Comparison of ENCODE assay signal across 12 cellular contexts in the genomic region with DNA sequence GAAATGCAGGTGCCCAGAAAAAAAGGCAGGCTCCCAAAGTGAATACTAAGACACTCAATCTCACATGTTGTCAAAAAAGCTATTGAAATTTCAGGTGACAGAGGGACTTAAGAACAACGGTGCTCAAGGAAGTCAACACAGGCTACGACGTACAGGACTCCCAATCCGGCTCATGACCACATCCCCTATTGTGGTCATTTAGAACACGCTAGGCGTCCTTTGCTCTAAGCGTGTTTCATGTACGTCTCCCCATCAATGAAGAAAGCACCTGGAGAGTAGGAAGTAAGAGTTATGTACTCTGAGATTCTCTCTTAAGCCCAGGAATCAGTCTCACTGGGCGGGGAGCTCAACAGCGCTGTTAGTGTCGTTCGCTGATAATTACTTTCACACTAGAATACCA.
DNase-seq lines count a peak whose midpoint lies in the region; ATAC-seq and TF ChIP-seq lines count a peak whose summit lies in the region.
"Had no signal": no experiment of that assay in that cellular context is flagged by ENCODE, and none has a peak within 500 bp of the region (broad histone marks: within the 10 kb centered on the region; RNA-seq: fewer than 3 reads in every experiment).

No MANE protein-coding gene starts in this region.

- no peak overlapping the region for H3K4me3 ChIP-seq in CD8-positive, alpha-beta memory T cell (ENCODE audit: low read length)
- H3K4me3 ChIP-seq in mesendoderm (ENCODE audit: low read length) = no peak overlapping the region
- H3K4me3 ChIP-seq: GM12878, smooth muscle cell, transverse colon had no signal

- no CpG with 5 or more reads among the region's 12 CpGs for WGBS in H9 (ENCODE audit: extremely low coverage, insufficient read length, low lambda C conversion rate)
- WGBS in mesendoderm (ENCODE audit: extremely low coverage, insufficient coverage, low lambda C conversion rate) = no CpG with 5 or more reads among the region's 12 CpGs

- H3K4ac ChIP-seq in H9 (ENCODE audit: low read depth, low read length) (no peak overlapping the region), mesendoderm (ENCODE audit: low read depth, low read length) (no peak overlapping the region)

- no peak overlapping the region for H3K4me2 ChIP-seq in H9 (ENCODE audit: insufficient read depth, insufficient read length, low read length)
- H3K4me2 ChIP-seq in mesendoderm (ENCODE audit: low read length) = no peak overlapping the region
- H3K4me2 ChIP-seq: smooth muscle cell had no signal

- H3K14ac ChIP-seq in H9 (ENCODE audit: insufficient read depth, low read length) = no peak overlapping the region

- peak; percentile 85 for ATAC-seq in T-helper 17 cell
- ATAC-seq: GM12878 had no signal

- H4K8ac ChIP-seq in H9 (replicated peaks; ENCODE audit: insufficient read length, low read depth, low read length) = no peak overlapping the region
- H4K8ac ChIP-seq in mesendoderm (ENCODE audit: low read depth, low read length) = no peak overlapping the region

- no peak overlapping the region for H2BK12ac ChIP-seq in H9 (ENCODE audit: insufficient read length, low read depth, low read length)

- H3K9me3 ChIP-seq in CD8-positive, alpha-beta memory T cell (ENCODE audit: low read length) = no peaks in the 10 kb centered on the region
- H3K9me3 ChIP-seq in H9 (ENCODE audit: control insufficient read depth, low read depth, low read length) (no peaks in the 10 kb centered on the region), T-helper 17 cell (ENCODE audit: control insufficient read depth, low read length, poor library complexity, severe bottlenecking) (no peaks in the 10 kb centered on the region)
- H3K9me3 ChIP-seq: transverse colon had no signal

- H3K27me3 ChIP-seq in CD8-positive, alpha-beta memory T cell (ENCODE audit: insufficient read depth, low read length, poor library complexity, severe bottlenecking) = no peaks in the 10 kb centered on the region
- no peaks in the 10 kb centered on the region for H3K27me3 ChIP-seq in H9 (ENCODE audit: insufficient read depth, low read length)
- H3K27me3 ChIP-seq in mesendoderm (ENCODE audit: insufficient read depth, low read length, poor library complexity) = no peaks in the 10 kb centered on the region
- H3K27me3 ChIP-seq: transverse colon had no signal

- H3K79me2 ChIP-seq in H9 (ENCODE audit: insufficient read depth, low read length) (peaks cover 7% of the 10 kb centered on the region; the same call in 1 of the 2 replicates), mesendoderm (ENCODE audit: control insufficient read depth, insufficient read depth, low read length) (peaks cover 55% of the 10 kb centered on the region)

- no peaks in the 10 kb centered on the region for H3K9me3 Mint-ChIP-seq in CD8-positive, alpha-beta memory T cell
- H3K9me3 Mint-ChIP-seq in H9 = peaks cover 0 to 3% of the 10 kb centered on the region in 2 experiments; a peak in 1 of 5 replicates

- H2BK120ac ChIP-seq in H9 (ENCODE audit: low read depth, low read length, poor library complexity, severe bottlenecking) = no peak overlapping the region
- no peak overlapping the region for H2BK120ac ChIP-seq in mesendoderm (ENCODE audit: low read depth, low read length)

- H4K20me1 ChIP-seq in H9 (ENCODE audit: control insufficient read depth, insufficient read depth, insufficient read length) = no peaks in the 10 kb centered on the region

- H3K56ac ChIP-seq in H9 (ENCODE audit: insufficient read length, low read depth, low read length) = no peak overlapping the region
- H3K56ac ChIP-seq in mesendoderm (ENCODE audit: low read length) = no peak overlapping the region

- H4K91ac ChIP-seq in H9 (ENCODE audit: insufficient read length, low read depth, low read length) = no peak overlapping the region

- H3K4me1 Mint-ChIP-seq in CD8-positive, alpha-beta memory T cell = peaks cover 7 to 10% (median 9%) of the 10 kb centered on the region in 3 donors
- H3K4me1 Mint-ChIP-seq in H9 (peaks cover 37 to 38% of the 10 kb centered on the region in 2 experiments), T-helper 17 cell (peaks cover 10% of the 10 kb centered on the region)

- no peak overlapping the region for H2BK5ac ChIP-seq in H9 (ENCODE audit: insufficient read length, low read length)
- no peak overlapping the region for H2BK5ac ChIP-seq in mesendoderm (ENCODE audit: low read length)

- peak overlapping the region; percentile 85; the same call in 1 of the 2 replicates for H2BK15ac ChIP-seq in H9 (ENCODE audit: low read depth, low read length)
- H2BK15ac ChIP-seq in mesendoderm (replicated peaks; ENCODE audit: low read depth) = no peak overlapping the region

- no peaks in the 10 kb centered on the region for H3K23me2 ChIP-seq in H9 (ENCODE audit: insufficient read length, low read depth, low read length, poor library complexity, severe bottlenecking)

- no peaks in the 10 kb centered on the region for H3K36me3 Mint-ChIP-seq in CD8-positive, alpha-beta memory T cell
- H3K36me3 Mint-ChIP-seq in H9 (ENCODE audit: insufficient read depth in 1 of 3, low read depth in 3 of 3) (peaks cover 2 to 15% (median 6%) of the 10 kb centered on the region in 3 experiments; a peak in 5 of 7 replicates), T-helper 17 cell (ENCODE audit: low read depth) (peaks cover 5% of the 10 kb centered on the region)

- H2AK5ac ChIP-seq in H9 (ENCODE audit: insufficient read length, low read length) (no peak overlapping the region), mesendoderm (ENCODE audit: low read length) (no peak overlapping the region)

- H3K23ac ChIP-seq in H9 (ENCODE audit: insufficient read length, low read depth, low read length) (peak overlapping the region; percentile 92), mesendoderm (ENCODE audit: low read length) (no peak overlapping the region)

- no peak overlapping the region for H2AFZ ChIP-seq in H9 (ENCODE audit: low read length)

- DNase-seq in CD8-positive, alpha-beta memory T cell = peak in 3 of 5 donors; percentile 29 to 75 (median 56)
- DNase-seq in H9 (no peak), T-helper 17 cell (no peak), mesendoderm (peak; percentile 35), T1000 (lab: John Stamatoyannopoulos, UW) (no peak), DMS153 (lab: John Stamatoyannopoulos, UW) (no peak), GM19238 (ENCODE audit: insufficient read length, low spot score) (no peak), caudate nucleus (lab: John Stamatoyannopoulos, UW) (no peak)
- DNase-seq: occipital lobe, transverse colon had no signal

- H3K18ac ChIP-seq in H9 (ENCODE audit: insufficient read length, low read depth, low read length) (no peak overlapping the region), mesendoderm (ENCODE audit: low read length) (no peak overlapping the region)

- H4K5ac ChIP-seq in H9 (ENCODE audit: insufficient read length, low read depth, low read length) (no peak overlapping the region), mesendoderm (ENCODE audit: low read length) (no peak overlapping the region)

- no peaks in the 10 kb centered on the region for H3K36me3 ChIP-seq in CD8-positive, alpha-beta memory T cell (ENCODE audit: insufficient read depth, low read length)
- no peaks in the 10 kb centered on the region for H3K36me3 ChIP-seq in mesendoderm (ENCODE audit: control insufficient read depth, insufficient read depth, low read length)
- H3K36me3 ChIP-seq: transverse colon had no signal

- CTCF ChIA-PET in CD8-positive, alpha-beta memory T cell (lab: Charles Lee) = interaction anchor here (1.3 to 1.5 kb wide), 2 partner anchors 105 to 120 kb away, joined by 4 to 6 read pairs; a partner anchor contains a TSS

- H3K27ac Mint-ChIP-seq in CD8-positive, alpha-beta memory T cell = no peak overlapping the region
- peak overlapping the region in 1 of 3 experiments; percentile 66; a peak in 2 of 7 replicates for H3K27ac Mint-ChIP-seq in H9
- H3K27ac Mint-ChIP-seq in T-helper 17 cell = no peak overlapping the region

- H3K9ac ChIP-seq in H9 (ENCODE audit: extremely low read depth, insufficient read length, low read length) = no peak overlapping the region
- H3K9ac ChIP-seq in mesendoderm (ENCODE audit: low read length) = no peak overlapping the region

- no peak overlapping the region for H3T11ph ChIP-seq in H9 (ENCODE audit: low read length)

- TF ChIP-seq CTCF in H9 (conservative IDR thresholded peaks at IDR 0.05) = no peak

- POLR2A ChIA-PET in CD8-positive, alpha-beta memory T cell (lab: Charles Lee) = interaction anchor here (0.6 to 0.7 kb wide), 2 partner anchors 24 to 947 kb away, joined by 4 to 10 read pairs; no protein-coding TSS in a partner anchor

- no peak overlapping the region for H2BK20ac ChIP-seq in H9 (ENCODE audit: low read depth, low read length, poor library complexity, severe bottlenecking)

- H3K4me1 ChIP-seq in CD8-positive, alpha-beta memory T cell (ENCODE audit: insufficient read depth, low read length) = no peaks in the 10 kb centered on the region
- H3K4me1 ChIP-seq in H9 (ENCODE audit: insufficient read depth, low read length) (peaks cover 1% of the 10 kb centered on the region; the same call in 1 of the 2 replicates), mesendoderm (ENCODE audit: control insufficient read depth, low read depth, low read length) (peaks cover 14% of the 10 kb centered on the region)

- peaks cover 3% of the 10 kb centered on the region for H3K79me1 ChIP-seq in H9 (ENCODE audit: insufficient read depth, low read depth, low read length, poor library complexity, severe bottlenecking)
- peaks cover 36% of the 10 kb centered on the region for H3K79me1 ChIP-seq in mesendoderm (ENCODE audit: low read length)

- H3K27ac ChIP-seq in CD8-positive, alpha-beta memory T cell (ENCODE audit: low read depth, low read length) = no peak overlapping the region
- H3K27ac ChIP-seq in H9 (ENCODE audit: insufficient read length, low read depth, low read length) = no peak overlapping the region
- H3K27ac ChIP-seq in mesendoderm (ENCODE audit: low read depth, low read length) = no peak overlapping the region
- H3K27ac ChIP-seq in caudate nucleus (ENCODE audit: low read depth, low read length) = no peak overlapping the region

- peaks cover 29 to 34% of the 10 kb centered on the region in 2 donors for H3K27me3 Mint-ChIP-seq in CD8-positive, alpha-beta memory T cell
- H3K27me3 Mint-ChIP-seq in H9 (ENCODE audit: low read depth) = no peaks in the 10 kb centered on the region
- H3K27me3 Mint-ChIP-seq in T-helper 17 cell = peaks cover 40% of the 10 kb centered on the region

- H3K4me3 Mint-ChIP-seq in CD8-positive, alpha-beta memory T cell = peak overlapping the region in 1 of 7 donors; percentile 49
- H3K4me3 Mint-ChIP-seq in H9 (no peak overlapping the region), T-helper 17 cell (no peak overlapping the region)

Comparison
In these comparisons a context has a peak if more than half of its experiments do, and no peak if none do; other contexts are left out.
1. DNase-seq: peak in CD8-positive, alpha-beta memory T cell (3 of 5) and mesendoderm (single experiment); none in H9 (single experiment), T-helper 17 cell (0 of 3), T1000 (single experiment), DMS153 (single experiment), GM19238 (single experiment) and caudate nucleus (0 of 61).